In the genomic region with DNA sequence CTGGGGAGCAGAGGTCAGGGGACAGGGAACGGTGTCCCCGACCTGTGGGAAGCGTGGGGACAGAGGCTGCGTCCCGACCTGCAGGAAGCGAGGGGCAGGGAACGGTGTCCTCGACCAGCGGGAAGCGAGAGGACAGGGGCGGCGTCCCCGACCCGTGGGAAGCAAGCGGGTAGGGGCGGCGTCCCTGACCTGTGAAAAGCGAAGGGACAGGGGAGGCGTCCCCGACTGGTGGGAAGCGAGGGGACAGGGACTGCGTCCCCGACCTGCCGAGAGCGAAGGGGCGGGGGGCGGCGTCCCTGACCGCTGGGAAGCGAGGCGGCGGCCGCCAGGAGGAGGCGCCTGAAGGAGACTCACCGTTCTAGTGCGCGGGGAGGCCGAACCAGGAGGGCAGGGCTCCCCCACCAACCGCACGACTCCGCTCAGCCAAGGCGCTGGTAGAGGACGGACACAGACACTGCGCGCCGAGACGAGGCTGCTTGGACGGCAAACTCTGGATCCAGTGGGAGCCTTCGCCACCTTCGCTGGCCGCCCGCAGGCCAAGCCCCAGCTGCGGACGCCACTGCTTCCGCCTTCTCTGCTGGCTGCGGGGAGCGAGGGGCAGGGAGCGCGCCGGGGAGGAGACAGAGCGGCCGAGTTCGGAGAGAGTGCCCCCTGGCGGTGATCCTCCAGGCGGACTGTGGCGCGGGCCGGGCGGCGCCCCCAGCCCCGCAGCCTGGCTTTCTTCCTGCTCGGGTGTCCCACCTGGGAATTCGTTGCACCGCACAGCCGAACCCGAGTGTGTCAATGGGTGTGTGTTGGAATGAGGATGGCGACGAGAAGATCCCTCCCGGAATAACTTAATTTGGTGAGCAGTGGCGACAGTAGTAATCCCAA, we compare ENCODE assay signal across 8 cellular contexts. TPM values are rescaled to one million over a fixed set of nuclear protein-coding genes. Genes with fewer than 3 reads are reported as not detected.
DNase-seq lines count a peak whose midpoint lies in the region; ATAC-seq and TF ChIP-seq lines count a peak whose summit lies in the region.

A gene with protein sequence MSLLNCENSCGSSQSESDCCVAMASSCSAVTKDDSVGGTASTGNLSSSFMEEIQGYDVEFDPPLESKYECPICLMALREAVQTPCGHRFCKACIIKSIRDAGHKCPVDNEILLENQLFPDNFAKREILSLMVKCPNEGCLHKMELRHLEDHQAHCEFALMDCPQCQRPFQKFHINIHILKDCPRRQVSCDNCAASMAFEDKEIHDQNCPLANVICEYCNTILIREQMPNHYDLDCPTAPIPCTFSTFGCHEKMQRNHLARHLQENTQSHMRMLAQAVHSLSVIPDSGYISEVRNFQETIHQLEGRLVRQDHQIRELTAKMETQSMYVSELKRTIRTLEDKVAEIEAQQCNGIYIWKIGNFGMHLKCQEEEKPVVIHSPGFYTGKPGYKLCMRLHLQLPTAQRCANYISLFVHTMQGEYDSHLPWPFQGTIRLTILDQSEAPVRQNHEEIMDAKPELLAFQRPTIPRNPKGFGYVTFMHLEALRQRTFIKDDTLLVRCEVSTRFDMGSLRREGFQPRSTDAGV (minus strand): TSS at position 579 of the 873 bp plus-strand sequence. CDS start 8,757 bp downstream, outside the sequence.

- peak within 1 kb of the TSS; percentile 98 for H3K4me3 Mint-ChIP-seq in activated CD4-positive, alpha-beta T cell treated with anti-CD3 and anti-CD28 coated beads, Interleukin-2, amount 10 ng/mL, durations not matched to agents 24 days and 14 days

- peaks cover 22% of the 10 kb centered on the region for H3K27me3 Mint-ChIP-seq in activated CD4-positive, alpha-beta T cell treated with anti-CD3 and anti-CD28 coated beads, Interleukin-2, amount 10 ng/mL, durations not matched to agents 24 days and 14 days

- no peaks in the 10 kb centered on the region for H3K27me3 ChIP-seq in BE2C

- H3K36me3 ChIP-seq in BE2C, result no peaks in the 10 kb centered on the region

- peaks cover 4% of the 10 kb centered on the region for H3K9me3 Mint-ChIP-seq in activated CD4-positive, alpha-beta T cell treated with anti-CD3 and anti-CD28 coated beads, Interleukin-2, amount 10 ng/mL, durations not matched to agents 24 days and 14 days

- TF ChIP-seq CTCF in BE2C (IDR thresholded peaks at IDR 0.05; ENCODE audit: low read depth, low read length), result peak; percentile 57
- peak; percentile 91 for TF ChIP-seq CTCF in coronary artery (IDR thresholded peaks at IDR 0.05)

- no peaks in the 10 kb centered on the region for H3K9me3 ChIP-seq in BE2C

- H3K4me1 ChIP-seq in BE2C, result no peaks in the 10 kb centered on the region

- H3K27ac Mint-ChIP-seq in activated CD4-positive, alpha-beta T cell treated with anti-CD3 and anti-CD28 coated beads, Interleukin-2, amount 10 ng/mL, durations not matched to agents 24 days and 14 days, result peak within 1 kb of the TSS; percentile 90

- DNase-seq in BE2C, result peak; percentile 86
- DNase-seq in NCI-H460 (ENCODE audit: extremely low read depth, low read depth), result peak; percentile 75
- DNase-seq in activated CD4-positive, alpha-beta T cell treated with anti-CD3 and anti-CD28 coated beads, Interleukin-2, amount 10 ng/mL, durations not matched to agents 24 days and 14 days, result peak; percentile 97
- DNase-seq in coronary artery (ENCODE audit: low spot score), result peak; percentile 89
- DNase-seq in left lobe of liver (ENCODE audit: low spot score), result peak; percentile 90
- peak; percentile 82 for DNase-seq in stimulated activated CD4-positive, alpha-beta T cell treated with anti-CD3 and anti-CD28 coated beads, Interleukin-2, amount 100 ng/mL, for 4 hours (ENCODE audit: low read depth)

- H3K36me3 Mint-ChIP-seq in activated CD4-positive, alpha-beta T cell treated with anti-CD3 and anti-CD28 coated beads, Interleukin-2, amount 10 ng/mL, durations not matched to agents 24 days and 14 days (ENCODE audit: low read depth), result peaks cover 3% of the 10 kb centered on the region

- peak; percentile 99 for ATAC-seq in GM19035 (IDR thresholded peaks at IDR 0.05; ENCODE audit: unreplicated experiment)
- peak; percentile 97 for ATAC-seq in HG03342 (IDR thresholded peaks at IDR 0.05; ENCODE audit: unreplicated experiment)
- ATAC-seq in left lobe of liver, result peak; percentile 96

- intact Hi-C loops in activated CD4-positive, alpha-beta T cell treated with anti-CD3 and anti-CD28 coated beads, Interleukin-2, amount 10 ng/mL, durations not matched to agents 24 days and 14 days (cut with micrococcal nuclease), result loop anchor here (1.0 to 5.0 kb wide), 3 partner anchors 47 to 237 kb away; a partner anchor contains a TSS

- H3K4me1 Mint-ChIP-seq in activated CD4-positive, alpha-beta T cell treated with anti-CD3 and anti-CD28 coated beads, Interleukin-2, amount 10 ng/mL, durations not matched to agents 24 days and 14 days, result peaks cover 20% of the 10 kb centered on the region

- peak within 1 kb of the TSS; percentile 83 to 94 for H3K27ac ChIP-seq in coronary artery

- peak within 1 kb of the TSS; percentile 79 for H3K4me3 ChIP-seq in BE2C (ENCODE audit: low read depth, low read length)
- peak within 1 kb of the TSS; percentile 92 for H3K4me3 ChIP-seq in coronary artery

RNA-seq across cellular contexts. Expression of the gene that starts here (rescaled TPM):
- polyA plus RNA-seq in BE2C (2012; ENCODE audit: insufficient read depth, insufficient read length, low read depth), result 4.9 TPM
- total RNA-seq in NCI-H460 (2014; rRNA removed; shearing (Covaris generic)), result 5.5 and 7.8 TPM in 2 replicates
- polyA plus RNA-seq in NCI-H460 (2014; cell fraction: nucleus; rRNA removed), result 3.3 and 3.4 TPM in 2 replicates
- total RNA-seq in activated CD4-positive, alpha-beta T cell treated with anti-CD3 and anti-CD28 coated beads, Interleukin-2, amount 10 ng/mL, durations not matched to agents 24 days and 14 days, result 10.9 and 11.5 TPM in 2 replicates
- total RNA-seq in left lobe of liver, result 6.2 TPM

Comparison
In these comparisons a context has a peak if more than half of its experiments do, and no peak if none do; other contexts are left out.
1. Peak in every context shown above with its lines: DNase-seq, ATAC-seq, H3K4me3 ChIP-seq and H3K27ac ChIP-seq.